Comparison of ENCODE assay signal across 1 cellular context in the genomic region with DNA sequence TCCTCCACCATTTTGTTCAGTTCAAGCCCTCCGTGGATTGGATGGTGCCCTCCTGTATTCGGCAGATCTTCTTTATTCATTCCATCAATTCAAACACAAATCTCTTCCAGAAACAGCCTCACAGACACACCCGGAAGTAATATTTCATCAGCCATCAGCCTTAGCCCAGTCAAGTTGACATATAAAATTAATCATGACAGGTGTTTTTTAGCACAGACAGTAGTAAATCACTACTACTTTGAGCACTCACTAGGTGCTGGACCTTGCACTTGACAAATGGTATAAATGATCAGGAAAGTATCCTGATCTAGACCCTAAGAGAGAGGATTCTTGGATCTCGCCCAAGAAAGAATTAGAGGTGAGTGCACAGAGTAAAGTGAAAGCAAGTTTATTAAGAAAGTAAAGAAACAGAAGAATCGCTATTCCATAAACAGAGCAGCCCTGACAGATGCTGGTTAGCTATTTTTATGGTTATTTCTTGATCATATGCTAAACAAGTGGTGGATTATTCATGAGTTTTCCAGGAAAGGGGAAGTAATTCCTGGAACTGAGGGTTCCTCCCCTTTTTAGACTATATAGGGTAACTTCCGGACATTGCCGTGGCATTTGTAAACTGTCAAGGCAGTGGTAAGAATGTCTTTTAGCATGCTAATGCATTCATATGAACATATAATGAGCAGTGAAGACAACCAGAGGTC.
TF ChIP-seq lines count a peak whose summit lies in the region.

No MANE protein-coding gene starts in this region.

TF ChIP-seq in GM23338, 12 proteins besides CTCF, POLR2A, EP300 and RAD21 (continued from another document):
- TF ChIP-seq, protein P1, sequence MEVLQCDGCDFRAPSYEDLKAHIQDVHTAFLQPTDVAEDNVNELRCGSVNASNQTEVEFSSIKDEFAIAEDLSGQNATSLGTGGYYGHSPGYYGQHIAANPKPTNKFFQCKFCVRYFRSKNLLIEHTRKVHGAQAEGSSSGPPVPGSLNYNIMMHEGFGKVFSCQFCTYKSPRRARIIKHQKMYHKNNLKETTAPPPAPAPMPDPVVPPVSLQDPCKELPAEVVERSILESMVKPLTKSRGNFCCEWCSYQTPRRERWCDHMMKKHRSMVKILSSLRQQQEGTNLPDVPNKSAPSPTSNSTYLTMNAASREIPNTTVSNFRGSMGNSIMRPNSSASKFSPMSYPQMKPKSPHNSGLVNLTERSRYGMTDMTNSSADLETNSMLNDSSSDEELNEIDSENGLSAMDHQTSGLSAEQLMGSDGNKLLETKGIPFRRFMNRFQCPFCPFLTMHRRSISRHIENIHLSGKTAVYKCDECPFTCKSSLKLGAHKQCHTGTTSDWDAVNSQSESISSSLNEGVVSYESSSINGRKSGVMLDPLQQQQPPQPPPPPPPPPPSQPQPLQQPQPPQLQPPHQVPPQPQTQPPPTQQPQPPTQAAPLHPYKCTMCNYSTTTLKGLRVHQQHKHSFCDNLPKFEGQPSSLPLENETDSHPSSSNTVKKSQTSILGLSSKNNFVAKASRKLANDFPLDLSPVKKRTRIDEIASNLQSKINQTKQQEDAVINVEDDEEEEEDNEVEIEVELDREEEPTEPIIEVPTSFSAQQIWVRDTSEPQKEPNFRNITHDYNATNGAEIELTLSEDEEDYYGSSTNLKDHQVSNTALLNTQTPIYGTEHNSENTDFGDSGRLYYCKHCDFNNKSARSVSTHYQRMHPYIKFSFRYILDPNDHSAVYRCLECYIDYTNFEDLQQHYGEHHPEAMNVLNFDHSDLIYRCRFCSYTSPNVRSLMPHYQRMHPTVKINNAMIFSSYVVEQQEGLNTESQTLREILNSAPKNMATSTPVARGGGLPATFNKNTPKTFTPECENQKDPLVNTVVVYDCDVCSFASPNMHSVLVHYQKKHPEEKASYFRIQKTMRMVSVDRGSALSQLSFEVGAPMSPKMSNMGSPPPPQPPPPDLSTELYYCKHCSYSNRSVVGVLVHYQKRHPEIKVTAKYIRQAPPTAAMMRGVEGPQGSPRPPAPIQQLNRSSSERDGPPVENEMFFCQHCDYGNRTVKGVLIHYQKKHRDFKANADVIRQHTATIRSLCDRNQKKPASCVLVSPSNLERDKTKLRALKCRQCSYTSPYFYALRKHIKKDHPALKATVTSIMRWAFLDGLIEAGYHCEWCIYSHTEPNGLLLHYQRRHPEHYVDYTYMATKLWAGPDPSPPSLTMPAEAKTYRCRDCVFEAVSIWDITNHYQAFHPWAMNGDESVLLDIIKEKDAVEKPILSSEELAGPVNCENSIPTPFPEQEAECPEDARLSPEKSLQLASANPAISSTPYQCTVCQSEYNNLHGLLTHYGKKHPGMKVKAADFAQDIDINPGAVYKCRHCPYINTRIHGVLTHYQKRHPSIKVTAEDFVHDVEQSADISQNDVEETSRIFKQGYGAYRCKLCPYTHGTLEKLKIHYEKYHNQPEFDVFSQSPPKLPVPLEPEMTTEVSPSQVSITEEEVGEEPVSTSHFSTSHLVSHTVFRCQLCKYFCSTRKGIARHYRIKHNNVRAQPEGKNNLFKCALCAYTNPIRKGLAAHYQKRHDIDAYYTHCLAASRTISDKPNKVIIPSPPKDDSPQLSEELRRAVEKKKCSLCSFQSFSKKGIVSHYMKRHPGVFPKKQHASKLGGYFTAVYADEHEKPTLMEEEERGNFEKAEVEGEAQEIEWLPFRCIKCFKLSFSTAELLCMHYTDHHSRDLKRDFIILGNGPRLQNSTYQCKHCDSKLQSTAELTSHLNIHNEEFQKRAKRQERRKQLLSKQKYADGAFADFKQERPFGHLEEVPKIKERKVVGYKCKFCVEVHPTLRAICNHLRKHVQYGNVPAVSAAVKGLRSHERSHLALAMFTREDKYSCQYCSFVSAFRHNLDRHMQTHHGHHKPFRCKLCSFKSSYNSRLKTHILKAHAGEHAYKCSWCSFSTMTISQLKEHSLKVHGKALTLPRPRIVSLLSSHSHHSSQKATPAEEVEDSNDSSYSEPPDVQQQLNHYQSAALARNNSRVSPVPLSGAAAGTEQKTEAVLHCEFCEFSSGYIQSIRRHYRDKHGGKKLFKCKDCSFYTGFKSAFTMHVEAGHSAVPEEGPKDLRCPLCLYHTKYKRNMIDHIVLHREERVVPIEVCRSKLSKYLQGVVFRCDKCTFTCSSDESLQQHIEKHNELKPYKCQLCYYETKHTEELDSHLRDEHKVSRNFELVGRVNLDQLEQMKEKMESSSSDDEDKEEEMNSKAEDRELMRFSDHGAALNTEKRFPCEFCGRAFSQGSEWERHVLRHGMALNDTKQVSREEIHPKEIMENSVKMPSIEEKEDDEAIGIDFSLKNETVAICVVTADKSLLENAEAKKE (CRISPR knock-in tag; IDR thresholded peaks at IDR 0.05) = no peak
- TF ChIP-seq ZNF331 (CRISPR knock-in tag; IDR thresholded peaks at IDR 0.05; ENCODE audit: low read depth) (no peak), STAT1 (IDR thresholded peaks at IDR 0.05; ENCODE audit: unreplicated experiment) (no peak), ZNF114 (CRISPR knock-in tag; IDR thresholded peaks at IDR 0.05) (no peak), JUNB (IDR thresholded peaks at IDR 0.05; ENCODE audit: unreplicated experiment) (no peak)
